In genomic region chr19:47561440-47562045, GRCh38 we compare ENCODE assay signal across 16 cellular contexts. TPM values are rescaled to one million over a fixed set of nuclear protein-coding genes. Genes with fewer than 3 reads are reported as not detected.
DNase-seq lines count a peak whose midpoint lies in the region; ATAC-seq, FAIRE-seq and TF ChIP-seq lines count a peak whose summit lies in the region.
"Had no signal": no experiment of that assay in that cellular context is flagged by ENCODE, and none has a peak within 500 bp of the region (broad histone marks: within the 10 kb centered on the region; RNA-seq: fewer than 3 reads in every experiment).

No MANE protein-coding gene starts in this region.

- DNase-seq in GM23338 (ENCODE audit: low spot score) = no peak
- peak; percentile 12 for DNase-seq in M059J (ENCODE audit: low read depth)
- DNase-seq in K562 (ENCODE audit: extremely low read depth in 1 of 4, low spot score in 3 of 4) = no peak
- DNase-seq in sciatic nerve (ENCODE audit: low spot score) = no peak
- no peak for DNase-seq in stimulated activated CD4-positive, alpha-beta T cell treated with anti-CD3 and anti-CD28 coated beads, Interleukin-4, amount 100 ng/mL, for 24 hours
- no peak for DNase-seq in CD8-positive, alpha-beta memory T cell
- DNase-seq in Kasumi-1 (lab: John Stamatoyannopoulos, UW) = no peak
- DNase-seq in activated CD8-positive, alpha-beta memory T cell treated with anti-CD3 and anti-CD28 coated beads, Interleukin-2, amount 50 U/mL, for 48 hours = no peak
- DNase-seq: CD4-positive, alpha-beta memory T cell; DMS79; NCI-H1417 treated with DMSO at 0.1 percent for 48 hours; NCI-H1930; NK-92 treated with Interleukin-12 subunit alpha and Interleukin-12 subunit beta, amount 100 ng/mL, for 24 hours; OCI-M1; SJCRH30 had no signal

- TF ChIP-seq CTCF in GM23338 (conservative IDR thresholded peaks at IDR 0.05; ENCODE audit: low read depth in 2 of 2) = no peak
- no peak for TF ChIP-seq CTCF in K562 (IDR thresholded peaks at IDR 0.05 in 2 of 3, conservative IDR thresholded peaks at IDR 0.05 in 1 of 3; ENCODE audit: insufficient read depth in 2 of 3, low read depth in 1 of 3, low read length in 3 of 3)

- in situ Hi-C loops in K562 (cut with MboI) = no loop called here

- H3K27ac ChIP-seq in GM23338 (ENCODE audit: low read depth) (no peak overlapping the region), K562 (ENCODE audit: extremely low read depth, low read depth, low read length) (no peak overlapping the region)
- H3K27ac ChIP-seq in CD8-positive, alpha-beta memory T cell (ENCODE audit: low read depth, low read length) = no peak overlapping the region
- H3K27ac ChIP-seq: SJCRH30 had no signal

- no peak overlapping the region for H3K4me3 Mint-ChIP-seq in GM23338
- H3K4me3 Mint-ChIP-seq in CD8-positive, alpha-beta memory T cell = no peak overlapping the region
- H3K4me3 Mint-ChIP-seq: CD4-positive, alpha-beta memory T cell had no signal

- no peak for TF ChIP-seq RAD21 in K562 (CRISPR knock-in tag; conservative IDR thresholded peaks at IDR 0.05 in 1 of 2, IDR thresholded peaks at IDR 0.05 in 1 of 2)

- H3K4me1 ChIP-seq in GM23338 (ENCODE audit: insufficient read depth) = peaks cover 14% of the 10 kb centered on the region
- H3K4me1 ChIP-seq in K562 (replicated peaks in 1 of 2; ENCODE audit: control insufficient read depth in 2 of 2, insufficient read depth in 2 of 2, low read length in 2 of 2) = no peaks in the 10 kb centered on the region
- no peaks in the 10 kb centered on the region for H3K4me1 ChIP-seq in CD8-positive, alpha-beta memory T cell (ENCODE audit: insufficient read depth, low read length)
- H3K4me1 ChIP-seq: SJCRH30 had no signal

- intact Hi-C loops in K562 (cut with micrococcal nuclease) (no loop called here), sciatic nerve (cut with DNase I) (no loop called here)

- POLR2A ChIA-PET in K562 (lab: Yijun Ruan, JAX) = interaction anchor here (0.6 to 0.9 kb wide), 2 partner anchors 19 to 35 kb away, joined by 3 read pairs; no protein-coding TSS in a partner anchor
- POLR2A ChIA-PET in CD8-positive, alpha-beta memory T cell (lab: Charles Lee) = no interaction called here

- H2AFZ ChIP-seq in GM23338 (peak overlapping the region; percentile 72), K562 (ENCODE audit: low read depth, low read length) (no peak overlapping the region)

- H3K9me3 ChIP-seq in K562 (replicated peaks; ENCODE audit: control insufficient read depth, insufficient read depth, low read depth, low read length) = no peaks in the 10 kb centered on the region
- H3K9me3 ChIP-seq in CD8-positive, alpha-beta memory T cell (ENCODE audit: low read length) = no peaks in the 10 kb centered on the region
- H3K9me3 ChIP-seq: SJCRH30 had no signal

- H3K4me1 Mint-ChIP-seq in GM23338 = peaks cover 8% of the 10 kb centered on the region; the same call in 2 of the 3 replicates
- H3K4me1 Mint-ChIP-seq in CD8-positive, alpha-beta memory T cell = peaks cover 0 to 5% (median 2%) of the 10 kb centered on the region in 3 donors

- H3K27me3 Mint-ChIP-seq in GM23338 (ENCODE audit: insufficient read depth, low read depth, poor library complexity) = peaks cover 6% of the 10 kb centered on the region
- no peaks in the 10 kb centered on the region for H3K27me3 Mint-ChIP-seq in CD8-positive, alpha-beta memory T cell
- H3K27me3 Mint-ChIP-seq: CD4-positive, alpha-beta memory T cell had no signal

- no peak overlapping the region for H3K4me3 ChIP-seq in GM23338
- no peak overlapping the region for H3K4me3 ChIP-seq in K562
- no peak overlapping the region for H3K4me3 ChIP-seq in CD8-positive, alpha-beta memory T cell (ENCODE audit: low read length)
- H3K4me3 ChIP-seq: SJCRH30 had no signal

- CTCF ChIA-PET in K562 (lab: Yijun Ruan, JAX; ENCODE audit: low intra/inter-chr PET ratio) = no interaction called here
- CTCF ChIA-PET in CD8-positive, alpha-beta memory T cell (lab: Charles Lee) = interaction anchor here (1.3 kb wide), 1 partner anchor 49 kb away, joined by 4 read pairs; no protein-coding TSS in a partner anchor

- H3K4me2 ChIP-seq in GM23338 = no peak overlapping the region
- no peak overlapping the region for H3K4me2 ChIP-seq in K562 (ENCODE audit: insufficient read depth, low read length)

- H3K9me2 ChIP-seq in GM23338 (ENCODE audit: insufficient read depth) = no peaks in the 10 kb centered on the region

- H3K9ac ChIP-seq in K562 (ENCODE audit: insufficient read depth in 1 of 2, low read depth in 2 of 2, low read length in 2 of 2) = no peak overlapping the region

- no peaks in the 10 kb centered on the region for H3K9me1 ChIP-seq in K562 (ENCODE audit: control insufficient read depth, insufficient read depth, low read length)

- H3K36me3 ChIP-seq in GM23338 (ENCODE audit: insufficient read depth) (no peaks in the 10 kb centered on the region), K562 (ENCODE audit: control insufficient read depth, insufficient read depth, low read length) (no peaks in the 10 kb centered on the region)
- H3K36me3 ChIP-seq in CD8-positive, alpha-beta memory T cell (ENCODE audit: insufficient read depth, low read length) = no peaks in the 10 kb centered on the region
- H3K36me3 ChIP-seq: SJCRH30 had no signal

- no peak for FAIRE-seq in K562 (lab: Jason Lieb, UNC)
- FAIRE-seq: D721Med had no signal

- H3K79me2 ChIP-seq in GM23338 (replicated peaks; ENCODE audit: insufficient read depth) (no peaks in the 10 kb centered on the region), K562 (ENCODE audit: control insufficient read depth, insufficient read depth, low read length) (no peaks in the 10 kb centered on the region)

- H3F3A ChIP-seq in GM23338 (replicated peaks; ENCODE audit: low read depth) = no peaks in the 10 kb centered on the region

- no peaks in the 10 kb centered on the region for H4K20me1 ChIP-seq in GM23338 (replicated peaks; ENCODE audit: insufficient read depth)
- no peaks in the 10 kb centered on the region; the same call in 1 of the 2 replicates for H4K20me1 ChIP-seq in K562 (replicated peaks; ENCODE audit: control insufficient read depth, insufficient read depth, low read length)

- no peaks in the 10 kb centered on the region for H3K27me3 ChIP-seq in GM23338 (ENCODE audit: insufficient read depth)
- peaks cover 4 to 14% of the 10 kb centered on the region in 2 experiments; a peak in 4 of 5 replicates for H3K27me3 ChIP-seq in K562 (ENCODE audit: control insufficient read depth in 2 of 2, insufficient read depth in 2 of 2, low read length in 2 of 2)
- no peaks in the 10 kb centered on the region for H3K27me3 ChIP-seq in CD8-positive, alpha-beta memory T cell (ENCODE audit: insufficient read depth, low read length, poor library complexity, severe bottlenecking)
- H3K27me3 ChIP-seq: SJCRH30 had no signal

- no peak for TF ChIP-seq POLR2A in K562 (conservative IDR thresholded peaks at IDR 0.05)

- H3K36me3 Mint-ChIP-seq in GM23338 (ENCODE audit: low read depth) = no peaks in the 10 kb centered on the region
- no peaks in the 10 kb centered on the region for H3K36me3 Mint-ChIP-seq in CD8-positive, alpha-beta memory T cell
- H3K36me3 Mint-ChIP-seq: CD4-positive, alpha-beta memory T cell had no signal

- ATAC-seq in GM23338 (peak; percentile 50; the same call in 2 of the 3 replicates), K562 (no peak), sciatic nerve (peak; percentile 41)

- WGBS in K562 (ENCODE audit: insufficient coverage, low coverage, missing lambda C conversion rate) = 35% methylated on average over 7 of the region's 7 CpGs

- no peak for TF ChIP-seq EP300 in K562 (IDR thresholded peaks at IDR 0.05; ENCODE audit: low read length)

- BruUV-seq in K562 (replicated peaks; lab: Mats Ljungman, UMichigan) = no TSS peak

- no peak overlapping the region for H3K27ac Mint-ChIP-seq in GM23338
- H3K27ac Mint-ChIP-seq in CD8-positive, alpha-beta memory T cell = no peak overlapping the region
- H3K27ac Mint-ChIP-seq: CD4-positive, alpha-beta memory T cell had no signal

- H3K9me3 Mint-ChIP-seq in GM23338 = no peaks in the 10 kb centered on the region
- no peaks in the 10 kb centered on the region for H3K9me3 Mint-ChIP-seq in CD8-positive, alpha-beta memory T cell
- H3K9me3 Mint-ChIP-seq: CD4-positive, alpha-beta memory T cell had no signal

RNA-seq across cellular contexts. Expression of gene ZNF541, which starts 11.4 kb away (rescaled TPM):
- total RNA-seq in GM23338 (2014; rRNA removed; shearing (Covaris generic)) = 0.42 TPM in 1 of 2 replicates, not detected in the other
- polyA plus RNA-seq in GM23338 (2016; fragmentation: Nextera tagmentation; extraction: Ambion mirVana) = 0.05 and 0.26 TPM in 2 replicates
- 0.27 TPM in 1 of 2 replicates, not detected in the other for total RNA-seq in M059J (2014; rRNA removed; shearing (Covaris generic))
- not detected in 2 replicates for total RNA-seq in K562 (2011; cell fraction: chromatin; rRNA removed; ENCODE audit: low replicate concordance)
- total RNA-seq in K562 (2011; cell fraction: nucleolus; rRNA removed) = not detected in 2 replicates
- not detected in 2 replicates for total RNA-seq in K562 (2011; cell fraction: nucleoplasm; rRNA removed)
- total RNA-seq in K562 (2014; rRNA removed) = 0.09 and 0.12 TPM in 2 replicates
- 0.03 and 0.04 TPM in 2 replicates for total RNA-seq in K562 (2014; rRNA removed; fragmentation: Illumina TruSeq; extraction: Trizol)
- total RNA-seq in K562 (2015; rRNA removed; fragmentation: Illumina TruSeq; extraction: Trizol) = 0.08 and 0.11 TPM in 2 replicates
- 0.04 and 0.16 TPM in 2 replicates for total RNA-seq in K562 (2021)
- polyA plus RNA-seq in K562 (2011; rRNA removed) = 0.06 and 0.15 TPM in 2 replicates
- polyA plus RNA-seq in K562 (2011; cell fraction: cytosol; rRNA removed) = 0.10 and 0.15 TPM in 2 replicates
- polyA plus RNA-seq in K562 (2011; cell fraction: nucleus; rRNA removed) = 0.07 TPM in 1 of 2 replicates, not detected in the other
- 0.14 and 0.37 TPM in 2 replicates for polyA plus RNA-seq in K562 (2012)
- 0.07 TPM in 1 of 2 replicates, not detected in the other for polyA plus RNA-seq in K562 (2014; fragmentation: Illumina TruSeq; extraction: Trizol)
- under 1 TPM in 1 of 2 experiments, not detected in 1; 0.04 TPM for polyA plus RNA-seq in K562 (2014; fragmentation: Nextera tagmentation; extraction: Ambion mirVana)
- polyA plus RNA-seq in K562 (2014; rRNA removed) = 0.03 and 0.04 TPM in 2 replicates
- polyA minus RNA-seq in K562 (2011; rRNA and poly(A)+ RNA removed) = not detected in 2 replicates
- polyA minus RNA-seq in K562 (2011; cell fraction: cytosol; rRNA and poly(A)+ RNA removed) = not detected in 2 replicates
- polyA minus RNA-seq in K562 (2011; cell fraction: nucleus; rRNA and poly(A)+ RNA removed) = not detected in 2 replicates
- total RNA-seq in sciatic nerve = 0.71 TPM
- total RNA-seq in CD8-positive, alpha-beta memory T cell = under 1 TPM; 0.13 to 0.44 TPM
- polyA plus RNA-seq in CD8-positive, alpha-beta memory T cell = 0.18 TPM
- total RNA-seq: SJCRH30 had no signal

RNA-seq across cellular contexts. Expression of gene NAPA, which starts 46.7 kb away (rescaled TPM):
- 42.9 and 52.0 TPM in 2 replicates for total RNA-seq in GM23338 (2014; rRNA removed; shearing (Covaris generic))
- polyA plus RNA-seq in GM23338 (2016; fragmentation: Nextera tagmentation; extraction: Ambion mirVana) (72.1 and 74.3 TPM in 2 replicates), K562 (2011; rRNA removed) (77.5 and 115 TPM in 2 replicates), K562 (2014; fragmentation: Illumina TruSeq; extraction: Trizol) (82.2 and 88.2 TPM in 2 replicates), K562 (2014; fragmentation: Nextera tagmentation; extraction: Ambion mirVana) (10 to 100 TPM in 1 of 2 experiments, 1 to 10 TPM in 1; 5.4 to 22.4 TPM), K562 (2014; rRNA removed) (79.3 and 91.8 TPM in 2 replicates)
- total RNA-seq in M059J (2014; rRNA removed; shearing (Covaris generic)) = 211 and 268 TPM in 2 replicates
- total RNA-seq in K562 (2011; cell fraction: chromatin; rRNA removed; ENCODE audit: low replicate concordance) = 45.2 and 101 TPM in 2 replicates
- 60.4 and 69.0 TPM in 2 replicates for total RNA-seq in K562 (2011; cell fraction: nucleolus; rRNA removed)
- 46.8 and 63.8 TPM in 2 replicates for total RNA-seq in K562 (2011; cell fraction: nucleoplasm; rRNA removed)
- total RNA-seq in K562 (2014; rRNA removed) (98.6 and 103 TPM in 2 replicates), K562 (2014; rRNA removed; fragmentation: Illumina TruSeq; extraction: Trizol) (23.3 and 25.7 TPM in 2 replicates), K562 (2015; rRNA removed; fragmentation: Illumina TruSeq; extraction: Trizol) (49.3 and 49.4 TPM in 2 replicates), K562 (2021) (88.5 and 92.6 TPM in 2 replicates), sciatic nerve (91.7 TPM)
- 74.7 and 132 TPM in 2 replicates for polyA plus RNA-seq in K562 (2011; cell fraction: cytosol; rRNA removed)
- 52.5 and 61.2 TPM in 2 replicates for polyA plus RNA-seq in K562 (2011; cell fraction: nucleus; rRNA removed)
- 72.3 and 117 TPM in 2 replicates for polyA plus RNA-seq in K562 (2012)
- polyA minus RNA-seq in K562 (2011; rRNA and poly(A)+ RNA removed) = 66.5 and 83.7 TPM in 2 replicates
- 79.6 and 85.6 TPM in 2 replicates for polyA minus RNA-seq in K562 (2011; cell fraction: cytosol; rRNA and poly(A)+ RNA removed)
- polyA minus RNA-seq in K562 (2011; cell fraction: nucleus; rRNA and poly(A)+ RNA removed) = 26.5 and 37.7 TPM in 2 replicates
- 10 to 100 TPM; 77.6 to 78.0 TPM for total RNA-seq in CD8-positive, alpha-beta memory T cell
- 122 TPM for polyA plus RNA-seq in CD8-positive, alpha-beta memory T cell

RNA-seq across cellular contexts. Expression of gene BICRA, which starts 47.4 kb away (rescaled TPM):
- total RNA-seq in GM23338 (2014; rRNA removed; shearing (Covaris generic)) = 37.7 and 40.1 TPM in 2 replicates
- polyA plus RNA-seq in GM23338 (2016; fragmentation: Nextera tagmentation; extraction: Ambion mirVana) (7.0 and 8.2 TPM in 2 replicates), K562 (2011; rRNA removed) (0.26 and 0.51 TPM in 2 replicates), K562 (2014; fragmentation: Illumina TruSeq; extraction: Trizol) (7.4 and 7.6 TPM in 2 replicates), K562 (2014; fragmentation: Nextera tagmentation; extraction: Ambion mirVana) (under 1 TPM; 0.01 to 0.07 TPM), K562 (2014; rRNA removed) (1.7 and 2.7 TPM in 2 replicates)
- total RNA-seq in M059J (2014; rRNA removed; shearing (Covaris generic)) = 2.7 and 5.3 TPM in 2 replicates
- total RNA-seq in K562 (2011; cell fraction: chromatin; rRNA removed; ENCODE audit: low replicate concordance) = 9.5 and 15.2 TPM in 2 replicates
- total RNA-seq in K562 (2011; cell fraction: nucleolus; rRNA removed) = 8.5 and 9.6 TPM in 2 replicates
- total RNA-seq in K562 (2011; cell fraction: nucleoplasm; rRNA removed) = 8.5 and 11.8 TPM in 2 replicates
- total RNA-seq in K562 (2014; rRNA removed) (1.0 and 1.2 TPM in 2 replicates), K562 (2014; rRNA removed; fragmentation: Illumina TruSeq; extraction: Trizol) (0.87 and 1.6 TPM in 2 replicates), K562 (2015; rRNA removed; fragmentation: Illumina TruSeq; extraction: Trizol) (1.4 and 1.5 TPM in 2 replicates), K562 (2021) (8.8 and 9.0 TPM in 2 replicates), sciatic nerve (23.9 TPM)
- 0.29 and 0.31 TPM in 2 replicates for polyA plus RNA-seq in K562 (2011; cell fraction: cytosol; rRNA removed)
- polyA plus RNA-seq in K562 (2011; cell fraction: nucleus; rRNA removed) = 2.0 and 2.6 TPM in 2 replicates
- polyA plus RNA-seq in K562 (2012) = 5.1 and 5.2 TPM in 2 replicates
- 0.90 and 1.2 TPM in 2 replicates for polyA minus RNA-seq in K562 (2011; rRNA and poly(A)+ RNA removed)
- polyA minus RNA-seq in K562 (2011; cell fraction: cytosol; rRNA and poly(A)+ RNA removed) = 1.2 and 1.3 TPM in 2 replicates
- polyA minus RNA-seq in K562 (2011; cell fraction: nucleus; rRNA and poly(A)+ RNA removed) = 3.1 and 4.8 TPM in 2 replicates
- 10 to 100 TPM; 11.5 to 13.9 TPM for total RNA-seq in CD8-positive, alpha-beta memory T cell
- 1.6 TPM for polyA plus RNA-seq in CD8-positive, alpha-beta memory T cell
